1 cellular context compared by ENCODE assay signal in the genomic region with DNA sequence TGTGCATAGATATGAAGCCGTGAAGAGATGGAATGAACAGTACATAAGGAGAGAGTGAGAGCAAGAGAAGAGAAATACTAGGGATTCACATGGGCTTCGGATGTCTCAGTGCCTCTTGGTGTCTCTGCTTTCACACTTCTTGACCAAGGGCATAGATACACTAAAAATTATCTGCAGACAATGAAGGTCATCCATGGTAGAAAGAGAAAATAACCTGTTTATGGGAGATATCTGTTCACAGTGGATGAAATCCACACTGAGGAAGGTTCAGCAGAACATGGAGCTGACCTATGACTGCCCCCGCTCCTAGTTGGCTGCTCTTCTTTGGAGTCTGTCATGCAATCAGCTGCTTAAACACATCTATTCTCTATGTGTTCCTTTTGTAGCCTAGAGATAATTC. TPM values are rescaled to one million over a fixed set of nuclear protein-coding genes. Genes with fewer than 3 reads are reported as not detected.
"Had no signal": no experiment of that assay in that cellular context is flagged by ENCODE, and none has a peak within 500 bp of the region (broad histone marks: within the 10 kb centered on the region; RNA-seq: fewer than 3 reads in every experiment).

No MANE protein-coding gene starts in this region.

RNA-seq across cellular contexts. Expression of gene AKR1C1, which starts 6.1 kb away (rescaled TPM):
- polyA plus RNA-seq: IgD-negative memory B cell had no signal

RNA-seq across cellular contexts. Expression of gene AKR1C2, which starts 34.4 kb away (rescaled TPM):
- polyA plus RNA-seq: IgD-negative memory B cell had no signal
